ENCODE assay signal across 8 cellular contexts in genomic region chr20:16701296-16701695, GRCh38. TPM values are rescaled to one million over a fixed set of nuclear protein-coding genes. Genes with fewer than 3 reads are reported as not detected.
A peak's percentile ranks its signal among the peaks of the same experiment; 100 is the strongest.
DNase-seq lines count a peak whose midpoint lies in the region; ATAC-seq and TF ChIP-seq lines count a peak whose summit lies in the region.

No MANE protein-coding gene starts in this region.

- no peaks in the 10 kb centered on the region for H3K4me1 Mint-ChIP-seq in activated naive CD8-positive, alpha-beta T cell treated with anti-CD3 and anti-CD28 coated beads for 36 hours
- no peaks in the 10 kb centered on the region for H3K4me1 Mint-ChIP-seq in osteocyte (ENCODE audit: unreplicated experiment)
- no peaks in the 10 kb centered on the region for H3K4me1 Mint-ChIP-seq in Calu3 (ENCODE audit: low read depth, unreplicated experiment)

- CTCF ChIA-PET in Calu3 (lab: Charles Lee): no interaction called here

- H3K9me3 Mint-ChIP-seq in activated naive CD8-positive, alpha-beta T cell treated with anti-CD3 and anti-CD28 coated beads for 36 hours: peaks cover 3% of the 10 kb centered on the region
- no peaks in the 10 kb centered on the region for H3K9me3 Mint-ChIP-seq in osteocyte (ENCODE audit: unreplicated experiment)
- H3K9me3 Mint-ChIP-seq in Calu3 (ENCODE audit: low read depth, unreplicated experiment): no peaks in the 10 kb centered on the region

- peaks cover 3% of the 10 kb centered on the region for H3K36me3 Mint-ChIP-seq in activated naive CD8-positive, alpha-beta T cell treated with anti-CD3 and anti-CD28 coated beads for 36 hours
- H3K36me3 Mint-ChIP-seq in osteocyte (ENCODE audit: unreplicated experiment) (no peaks in the 10 kb centered on the region), Calu3 (ENCODE audit: insufficient read depth, unreplicated experiment) (no peaks in the 10 kb centered on the region)

- no peak overlapping the region for H3K27ac ChIP-seq in left ventricle myocardium inferior (replicated peaks)
- no peak overlapping the region for H3K27ac ChIP-seq in Karpas-422 (ENCODE audit: low read length)

- DNase-seq in left ventricle myocardium inferior: no peak
- no peak for DNase-seq in left cardiac atrium
- peak; percentile 79 for DNase-seq in Karpas-422
- DNase-seq in activated naive CD8-positive, alpha-beta T cell treated with anti-CD3 and anti-CD28 coated beads for 36 hours: peak; percentile 9
- no peak for DNase-seq in osteocyte (ENCODE audit: extremely low spot score, unreplicated experiment)
- DNase-seq in islet precursor cell: no peak
- no peak for DNase-seq in Calu3

- H3K36me3 ChIP-seq in left ventricle myocardium inferior (no peaks in the 10 kb centered on the region), Karpas-422 (ENCODE audit: insufficient read depth, low read length) (no peaks in the 10 kb centered on the region)

- no peak overlapping the region for H3K4me3 ChIP-seq in left ventricle myocardium inferior
- H3K4me3 ChIP-seq in Karpas-422 (ENCODE audit: low read length): no peak overlapping the region

- H3K9ac ChIP-seq in Karpas-422 (ENCODE audit: low read length): no peak overlapping the region

- no peak overlapping the region for H3K27ac Mint-ChIP-seq in activated naive CD8-positive, alpha-beta T cell treated with anti-CD3 and anti-CD28 coated beads for 36 hours
- H3K27ac Mint-ChIP-seq in osteocyte (ENCODE audit: unreplicated experiment): no peak overlapping the region
- no peak overlapping the region for H3K27ac Mint-ChIP-seq in Calu3 (ENCODE audit: unreplicated experiment)

- intact Hi-C loops in left ventricle myocardium inferior (cut with micrococcal nuclease): no loop called here
- intact Hi-C loops in left cardiac atrium (cut with DNase I): no loop called here
- intact Hi-C loops in Calu3 (cut with micrococcal nuclease; ENCODE audit: unreplicated experiment): loop anchor here (1.0 kb wide), 1 partner anchor 60 kb away; no protein-coding TSS in a partner anchor

- H4K20me1 ChIP-seq in Karpas-422 (ENCODE audit: insufficient read depth, low read depth, low read length): no peaks in the 10 kb centered on the region

- ATAC-seq in left cardiac atrium: no peak
- no peak for ATAC-seq in HG03571 (IDR thresholded peaks at IDR 0.05; ENCODE audit: unreplicated experiment)

- no peaks in the 10 kb centered on the region for H3K9me2 ChIP-seq in Karpas-422 (replicated peaks; ENCODE audit: insufficient read depth, low read length)

- TF ChIP-seq CTCF in left ventricle myocardium inferior (IDR thresholded peaks at IDR 0.05; ENCODE audit: borderline replicate concordance) (peak; percentile 46), osteocyte (IDR thresholded peaks at IDR 0.05) (peak; percentile 45), Calu3 (IDR thresholded peaks at IDR 0.05; ENCODE audit: unreplicated experiment) (no peak)

- no peaks in the 10 kb centered on the region for H3K9me3 ChIP-seq in left ventricle myocardium inferior (replicated peaks)
- H3K9me3 ChIP-seq in Karpas-422 (ENCODE audit: low read length): no peaks in the 10 kb centered on the region; the same call in 1 of the 2 replicates

- H3K4me1 ChIP-seq in left ventricle myocardium inferior: no peaks in the 10 kb centered on the region
- no peaks in the 10 kb centered on the region for H3K4me1 ChIP-seq in Karpas-422 (ENCODE audit: low read length)

- BruUV-seq in Calu3 (replicated peaks; lab: Mats Ljungman, UMichigan): no TSS peak

- H3K4me3 Mint-ChIP-seq in activated naive CD8-positive, alpha-beta T cell treated with anti-CD3 and anti-CD28 coated beads for 36 hours: no peak overlapping the region
- H3K4me3 Mint-ChIP-seq in osteocyte (ENCODE audit: unreplicated experiment) (no peak overlapping the region), Calu3 (ENCODE audit: low read depth, unreplicated experiment) (no peak overlapping the region)

- no peaks in the 10 kb centered on the region for H3K79me2 ChIP-seq in Karpas-422 (ENCODE audit: low read length)

- no peak overlapping the region for H2AFZ ChIP-seq in Karpas-422 (ENCODE audit: low read length)

- H3K4me2 ChIP-seq in Karpas-422 (ENCODE audit: low read depth, low read length, poor library complexity, severe bottlenecking): no peak overlapping the region

- H3K27me3 ChIP-seq in left ventricle myocardium inferior (ENCODE audit: low read depth): peaks cover 17% of the 10 kb centered on the region
- H3K27me3 ChIP-seq in Karpas-422 (ENCODE audit: low read length): no peaks in the 10 kb centered on the region

- H3K27me3 Mint-ChIP-seq in activated naive CD8-positive, alpha-beta T cell treated with anti-CD3 and anti-CD28 coated beads for 36 hours: peaks cover 26% of the 10 kb centered on the region
- H3K27me3 Mint-ChIP-seq in osteocyte (ENCODE audit: unreplicated experiment): no peaks in the 10 kb centered on the region
- H3K27me3 Mint-ChIP-seq in Calu3 (ENCODE audit: unreplicated experiment): no peaks in the 10 kb centered on the region

RNA-seq across cellular contexts. Expression of gene SNRPB2, which starts 28.5 kb away (rescaled TPM):
- 35.0 TPM for total RNA-seq in left ventricle myocardium inferior
- total RNA-seq in left cardiac atrium: 10 to 100 TPM; 31.0 to 36.5 TPM
- total RNA-seq in Karpas-422 (2014; rRNA removed; shearing (Covaris generic); ENCODE audit: low replicate concordance): 52.4 and 94.6 TPM in 2 replicates
- 100 to 1,000 TPM; 139 to 140 TPM for total RNA-seq in activated naive CD8-positive, alpha-beta T cell treated with anti-CD3 and anti-CD28 coated beads for 36 hours
- 57.6 and 58.4 TPM in 2 replicates for total RNA-seq in osteocyte
- total RNA-seq in Calu3 (2022): 23.1 and 25.9 TPM in 2 replicates

RNA-seq across cellular contexts. Expression of gene OTOR, which starts 46.9 kb away (rescaled TPM):
- total RNA-seq in left ventricle myocardium inferior (not detected), left cardiac atrium (not detected), osteocyte (not detected in 2 replicates), Calu3 (2022) (not detected in 2 replicates)
- not detected in 2 replicates for total RNA-seq in Karpas-422 (2014; rRNA removed; shearing (Covaris generic); ENCODE audit: low replicate concordance)
- total RNA-seq in activated naive CD8-positive, alpha-beta T cell treated with anti-CD3 and anti-CD28 coated beads for 36 hours: not detected

Comparison
In these comparisons a context has a peak if more than half of its experiments do, and no peak if none do; other contexts are left out.
1. DNase-seq: peak in Karpas-422 (single experiment) and activated naive CD8-positive, alpha-beta T cell treated with anti-CD3 and anti-CD28 coated beads for 36 hours (single experiment); none in left ventricle myocardium inferior (single experiment), left cardiac atrium (single experiment), osteocyte (single experiment), islet precursor cell (single experiment) and Calu3 (single experiment).